In the genomic region with DNA sequence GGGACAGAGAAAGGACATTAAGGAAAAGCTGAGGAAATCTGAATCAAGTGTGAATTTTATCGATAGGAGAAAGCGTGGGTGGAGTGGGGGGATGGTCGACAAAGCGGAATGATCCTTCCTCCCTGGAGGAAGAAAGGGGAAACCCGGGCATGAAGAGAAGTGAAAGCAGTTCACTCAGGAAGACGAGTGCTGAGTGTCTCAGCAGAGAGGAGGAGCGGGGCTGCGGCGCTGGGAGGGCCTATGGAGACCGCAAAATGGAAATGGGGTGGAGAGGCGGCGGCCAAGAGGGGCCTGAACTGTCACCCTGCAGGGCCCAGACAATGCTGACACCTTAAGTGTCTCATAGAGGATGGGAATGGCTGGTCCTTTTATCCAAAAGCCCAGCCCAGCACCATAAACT, we compare ENCODE assay signal across 10 cellular contexts. TPM values are rescaled to one million over a fixed set of nuclear protein-coding genes. Genes with fewer than 3 reads are reported as not detected.
DNase-seq lines count a peak whose midpoint lies in the region; ATAC-seq and TF ChIP-seq lines count a peak whose summit lies in the region.
"Had no signal": no experiment of that assay in that cellular context is flagged by ENCODE, and none has a peak within 500 bp of the region (broad histone marks: within the 10 kb centered on the region; RNA-seq: fewer than 3 reads in every experiment).

No MANE protein-coding gene starts in this region.

- TF ChIP-seq POLR2A in uterus (IDR thresholded peaks at IDR 0.05): no peak

- H3K36me3 Mint-ChIP-seq in activated naive CD4-positive, alpha-beta T cell treated with anti-CD3 and anti-CD28 coated beads, Interleukin-2, amount 50 U/mL, for 24 hours: peaks cover 4% of the 10 kb centered on the region
- H3K36me3 Mint-ChIP-seq in naive B cell: peaks cover 0 to 8% of the 10 kb centered on the region in 2 donors

- H3K27ac ChIP-seq in duodenal mucosa (ENCODE audit: low read depth, low read length) (peak overlapping the region; percentile 57), uterus (peak overlapping the region; percentile 83 to 98)

- peak overlapping the region; percentile 55 for H3K4me3 Mint-ChIP-seq in activated naive CD4-positive, alpha-beta T cell treated with anti-CD3 and anti-CD28 coated beads, Interleukin-2, amount 50 U/mL, for 24 hours
- H3K4me3 Mint-ChIP-seq in naive B cell: peak overlapping the region; percentile 23 to 84 (median 75)
- H3K4me3 Mint-ChIP-seq: CD8-positive, alpha-beta T cell had no signal

- intact Hi-C loops in uterus (cut with DNase I; ENCODE audit: low total_unique reads): no loop called here

- H3K27ac Mint-ChIP-seq in activated naive CD4-positive, alpha-beta T cell treated with anti-CD3 and anti-CD28 coated beads, Interleukin-2, amount 50 U/mL, for 24 hours: peak overlapping the region; percentile 75
- H3K27ac Mint-ChIP-seq in naive B cell: peak overlapping the region in 5 of 6 donors; percentile 76 to 91 (median 85)

- ATAC-seq in naive B cell (ENCODE audit: low read depth in 2 of 2) (peak in 1 of 2 donors; percentile 72), GM19455 (IDR thresholded peaks at IDR 0.05; ENCODE audit: unreplicated experiment) (no peak), HG03095 (IDR thresholded peaks at IDR 0.05; ENCODE audit: unreplicated experiment) (no peak), GM18511 (IDR thresholded peaks at IDR 0.05; ENCODE audit: unreplicated experiment) (no peak)
- ATAC-seq: CD8-positive, alpha-beta T cell had no signal

- H3K4me3 ChIP-seq in duodenal mucosa (ENCODE audit: low read depth in 1 of 2, low read length in 2 of 2): peak overlapping the region; percentile 10 to 50
- H3K4me3 ChIP-seq in uterus: peak overlapping the region in 1 of 2 donors; percentile 12

- H3K9ac ChIP-seq in duodenal mucosa (ENCODE audit: low read depth in 1 of 2, low read length in 2 of 2): peak overlapping the region in 1 of 2 donors; percentile 35

- H3K27me3 Mint-ChIP-seq in activated naive CD4-positive, alpha-beta T cell treated with anti-CD3 and anti-CD28 coated beads, Interleukin-2, amount 50 U/mL, for 24 hours: no peaks in the 10 kb centered on the region
- H3K27me3 Mint-ChIP-seq in naive B cell: no peaks in the 10 kb centered on the region

- peaks cover 67% of the 10 kb centered on the region for H3K4me1 Mint-ChIP-seq in activated naive CD4-positive, alpha-beta T cell treated with anti-CD3 and anti-CD28 coated beads, Interleukin-2, amount 50 U/mL, for 24 hours
- H3K4me1 Mint-ChIP-seq in naive B cell: peaks cover 40 to 75% (median 50%) of the 10 kb centered on the region in 3 donors

- H3K4me1 ChIP-seq in duodenal mucosa (ENCODE audit: control insufficient read depth in 1 of 2, insufficient read depth in 2 of 2, low read length in 2 of 2): peaks cover 48 to 62% of the 10 kb centered on the region in 2 donors
- peaks cover 9 to 30% of the 10 kb centered on the region in 2 donors for H3K4me1 ChIP-seq in uterus

- no peaks in the 10 kb centered on the region for H3K9me3 ChIP-seq in duodenal mucosa (ENCODE audit: control insufficient read depth in 1 of 2, low read length in 2 of 2)
- no peaks in the 10 kb centered on the region for H3K9me3 ChIP-seq in uterus

- H3K27me3 ChIP-seq in duodenal mucosa (ENCODE audit: control insufficient read depth in 1 of 2, insufficient read depth in 2 of 2, low read length in 2 of 2) (no peaks in the 10 kb centered on the region), uterus (no peaks in the 10 kb centered on the region)

- DNase-seq in activated naive CD4-positive, alpha-beta T cell (lab: John Stamatoyannopoulos, UW): no peak
- DNase-seq in naive B cell (no peak), uterus (no peak)
- DNase-seq: CD8-positive, alpha-beta T cell; NCI-H2227 treated with DMSO at 0.1 percent for 48 hours had no signal

- no peak for TF ChIP-seq CTCF in uterus (IDR thresholded peaks at IDR 0.05)

- H3K36me3 ChIP-seq in duodenal mucosa (ENCODE audit: control insufficient read depth in 1 of 2, insufficient read depth in 2 of 2, low read length in 2 of 2) (peaks cover 0 to 6% of the 10 kb centered on the region in 2 donors), uterus (no peaks in the 10 kb centered on the region)

- no peaks in the 10 kb centered on the region for H3K9me3 Mint-ChIP-seq in activated naive CD4-positive, alpha-beta T cell treated with anti-CD3 and anti-CD28 coated beads, Interleukin-2, amount 50 U/mL, for 24 hours
- no peaks in the 10 kb centered on the region for H3K9me3 Mint-ChIP-seq in naive B cell
- H3K9me3 Mint-ChIP-seq: CD8-positive, alpha-beta T cell had no signal

RNA-seq across cellular contexts. Expression of a gene that starts 8.7 kb away (rescaled TPM):
- polyA plus RNA-seq in naive B cell (ENCODE audit: low read depth in 6 of 6): 10 to 100 TPM; 29.5 to 41.4 (median 38.2) TPM
- 10 to 100 TPM; 16.5 to 50.2 (median 39.1) TPM for total RNA-seq in uterus

RNA-seq across cellular contexts. Expression of a gene that starts 25.0 kb away (rescaled TPM):
- 1 to 10 TPM in 5 of 6 donors, under 1 TPM in 1; 0.89 to 3.1 (median 1.3) TPM for polyA plus RNA-seq in naive B cell (ENCODE audit: low read depth in 6 of 6)
- total RNA-seq in uterus: 10 to 100 TPM in 1 of 4 donors, 1 to 10 TPM in 3; 4.7 to 17.3 (median 9.4) TPM
